In the genomic region with DNA sequence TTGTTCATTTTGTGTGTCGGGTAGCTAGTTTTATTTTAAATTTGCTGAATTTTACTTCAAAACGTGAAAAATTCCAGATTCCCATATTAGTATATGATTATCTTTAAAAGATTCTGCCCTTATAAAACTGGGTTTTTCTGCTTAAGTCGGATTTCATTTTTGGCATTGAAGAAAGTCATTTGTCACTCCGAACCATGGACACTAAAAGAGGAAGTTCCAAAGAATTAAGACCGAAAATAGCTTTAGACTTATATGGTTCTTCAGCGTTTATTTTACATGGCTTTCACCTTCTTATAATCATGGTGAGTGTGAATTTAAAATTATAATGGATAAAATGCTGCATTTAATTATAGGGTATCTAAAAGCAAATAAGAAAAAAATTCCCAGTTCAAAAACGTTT, we compare ENCODE assay signal across 8 cellular contexts. TPM values are rescaled to one million over a fixed set of nuclear protein-coding genes. Genes with fewer than 3 reads are reported as not detected.
A peak's percentile ranks its signal among the peaks of the same experiment; 100 is the strongest.
DNase-seq lines count a peak whose midpoint lies in the region; ATAC-seq and TF ChIP-seq lines count a peak whose summit lies in the region.

No MANE protein-coding gene starts in this region.

- no peak for ATAC-seq in central memory CD8-positive, alpha-beta T cell (replicated peaks; ENCODE audit: extremely low read depth, poor library complexity, severe bottlenecking)
- ATAC-seq in HG02970 (IDR thresholded peaks at IDR 0.05; ENCODE audit: low FRiP score, unreplicated experiment): no peak

- H3K9me3 ChIP-seq in muscle layer of colon (ENCODE audit: low read length): no peaks in the 10 kb centered on the region

- no peaks in the 10 kb centered on the region for H3K27me3 ChIP-seq in muscle layer of colon (ENCODE audit: control insufficient read depth in 1 of 2, insufficient read depth in 2 of 2, low read length in 2 of 2)

- peak overlapping the region; percentile 93 to 97 for H3K4me3 Mint-ChIP-seq in CD14-positive monocyte
- peak overlapping the region; percentile 93 for H3K4me3 Mint-ChIP-seq in central memory CD8-positive, alpha-beta T cell

- no peaks in the 10 kb centered on the region for H3K9me3 Mint-ChIP-seq in CD14-positive monocyte
- H3K9me3 Mint-ChIP-seq in central memory CD8-positive, alpha-beta T cell: no peaks in the 10 kb centered on the region

- peaks cover 15% of the 10 kb centered on the region for H3K4me1 ChIP-seq in muscle layer of colon (ENCODE audit: insufficient read depth, low read length)

- intact Hi-C loops in CD14-positive monocyte (cut with micrococcal nuclease): loop anchor here in 1 of 2 donors (5.0 kb wide), 1 partner anchor 93 kb away; a partner anchor contains a TSS
- intact Hi-C loops in posterior cingulate gyrus (cut with DNase I): no loop called here

- peak overlapping the region; percentile 97 for H3K9ac ChIP-seq in muscle layer of colon (ENCODE audit: low read length)

- peak overlapping the region; percentile 91 to 98 (median 95) for H3K27ac Mint-ChIP-seq in CD14-positive monocyte
- H3K27ac Mint-ChIP-seq in central memory CD8-positive, alpha-beta T cell (ENCODE audit: low read depth): peak overlapping the region; percentile 94

- peaks cover 10 to 23% of the 10 kb centered on the region in 2 donors for H3K36me3 Mint-ChIP-seq in CD14-positive monocyte
- H3K36me3 Mint-ChIP-seq in central memory CD8-positive, alpha-beta T cell (ENCODE audit: insufficient read depth): peaks cover 26% of the 10 kb centered on the region

- in situ Hi-C loops in ACHN (cut with HindIII; ENCODE audit: low pct_ligation_motif_present, low pct_unique_long_range_greater_than_20kb, low sequenced_read_pairs): no loop called here

- TF ChIP-seq CTCF in CD14-positive monocyte (IDR thresholded peaks at IDR 0.05): no peak

- H3K4me1 Mint-ChIP-seq in CD14-positive monocyte: peaks cover 42% of the 10 kb centered on the region
- peaks cover 30% of the 10 kb centered on the region for H3K4me1 Mint-ChIP-seq in central memory CD8-positive, alpha-beta T cell

- H3K27me3 Mint-ChIP-seq in CD14-positive monocyte (ENCODE audit: low read depth in 3 of 3): peaks cover 0 to 2% (median 0%) of the 10 kb centered on the region in 3 donors
- no peaks in the 10 kb centered on the region for H3K27me3 Mint-ChIP-seq in central memory CD8-positive, alpha-beta T cell

- peaks cover 13% of the 10 kb centered on the region for H3K36me3 ChIP-seq in muscle layer of colon (ENCODE audit: insufficient read depth, low read length)

- no peak for DNase-seq in CD14-positive monocyte (ENCODE audit: low spot score)
- DNase-seq in Kasumi-1 (lab: John Stamatoyannopoulos, UW): peak; percentile 58 to 71
- DNase-seq in central memory CD8-positive, alpha-beta T cell (ENCODE audit: low spot score in 2 of 2): no peak
- no peak for DNase-seq in NCI-H146 treated with DMSO at 0.1 percent for 48 hours (lab: John Stamatoyannopoulos, UW; ENCODE audit: unreplicated experiment)
- DNase-seq in posterior cingulate gyrus: no peak
- DNase-seq in ACHN: no peak

- peak overlapping the region; percentile 84 to 99 for H3K4me3 ChIP-seq in muscle layer of colon (ENCODE audit: low read depth in 1 of 2, low read length in 2 of 2)

- no peak overlapping the region for H3K27ac ChIP-seq in muscle layer of colon (ENCODE audit: low read depth, low read length)

RNA-seq across cellular contexts. Expression of a gene that starts 1.0 kb away (rescaled TPM):
- 10 to 100 TPM; 24.9 to 25.4 TPM for polyA plus RNA-seq in CD14-positive monocyte

Comparison
In these comparisons a context has a peak if more than half of its experiments do, and no peak if none do; other contexts are left out.
1. DNase-seq: peak in Kasumi-1 (2 of 2); none in CD14-positive monocyte (single experiment), central memory CD8-positive, alpha-beta T cell (0 of 2), NCI-H146 treated with DMSO at 0.1 percent for 48 hours (single experiment), posterior cingulate gyrus (0 of 10) and ACHN (single experiment).